ENCODE assay signal across 9 cellular contexts in genomic region chr20:4563534-4563933, GRCh38.
DNase-seq lines count a peak whose midpoint lies in the region; ATAC-seq and TF ChIP-seq lines count a peak whose summit lies in the region.
"Had no signal": no experiment of that assay in that cellular context is flagged by ENCODE, and none has a peak within 500 bp of the region (broad histone marks: within the 10 kb centered on the region; RNA-seq: fewer than 3 reads in every experiment).

No MANE protein-coding gene starts in this region.

- no peaks in the 10 kb centered on the region for H3K4me1 ChIP-seq in Karpas-422 (ENCODE audit: low read length)

- H3K4me1 Mint-ChIP-seq in activated CD4-positive, alpha-beta memory T cell treated with anti-CD3 and anti-CD28 coated beads for 36 hours (ENCODE audit: low read depth) = no peaks in the 10 kb centered on the region

- no peaks in the 10 kb centered on the region for H3K36me3 Mint-ChIP-seq in activated CD4-positive, alpha-beta memory T cell treated with anti-CD3 and anti-CD28 coated beads for 36 hours

- H3K9me3 Mint-ChIP-seq in activated CD4-positive, alpha-beta memory T cell treated with anti-CD3 and anti-CD28 coated beads for 36 hours = no peaks in the 10 kb centered on the region

- H3K27me3 Mint-ChIP-seq in activated CD4-positive, alpha-beta memory T cell treated with anti-CD3 and anti-CD28 coated beads for 36 hours = peaks cover 25% of the 10 kb centered on the region

- no peak overlapping the region for H3K27ac Mint-ChIP-seq in activated CD4-positive, alpha-beta memory T cell treated with anti-CD3 and anti-CD28 coated beads for 36 hours

- 0 out of 2 replicates have a peak, but pooled peaks cover 2% of the 10 kb centered on the region for H3K27me3 ChIP-seq in BJ (ENCODE audit: control insufficient read depth, insufficient read depth, low read length)
- H3K27me3 ChIP-seq in Karpas-422 (ENCODE audit: low read length) = no peaks in the 10 kb centered on the region

- no peaks in the 10 kb centered on the region for H3K9me2 ChIP-seq in Karpas-422 (replicated peaks; ENCODE audit: insufficient read depth, low read length)

- H4K20me1 ChIP-seq in Karpas-422 (ENCODE audit: insufficient read depth, low read depth, low read length) = no peaks in the 10 kb centered on the region

- no peak overlapping the region for H3K27ac ChIP-seq in Karpas-422 (ENCODE audit: low read length)

- H3K9me3 ChIP-seq in Karpas-422 (ENCODE audit: low read length) = no peaks in the 10 kb centered on the region

- intact Hi-C loops in activated CD4-positive, alpha-beta memory T cell treated with anti-CD3 and anti-CD28 coated beads for 36 hours (cut with micrococcal nuclease) = no loop called here

- H3K4me3 Mint-ChIP-seq in activated CD4-positive, alpha-beta memory T cell treated with anti-CD3 and anti-CD28 coated beads for 36 hours = no peak overlapping the region

- no peak for DNase-seq in BJ (ENCODE audit: low read depth)
- peak; percentile 76 for DNase-seq in Karpas-422
- DNase-seq in activated CD4-positive, alpha-beta memory T cell treated with anti-CD3 and anti-CD28 coated beads for 36 hours = peak; percentile 23
- DNase-seq in iris pigment epithelial cell (ENCODE audit: low read depth) = peak; percentile 84
- no peak for DNase-seq in NCI-H2107 treated with DMSO at 0.1 percent for 48 hours (lab: John Stamatoyannopoulos, UW; ENCODE audit: unreplicated experiment)
- no peak for DNase-seq in globus pallidus (ENCODE audit: low spot score)
- DNase-seq: retina had no signal

- no peaks in the 10 kb centered on the region for H3K36me3 ChIP-seq in BJ (ENCODE audit: control insufficient read depth, insufficient read depth, low read length)
- H3K36me3 ChIP-seq in Karpas-422 (ENCODE audit: insufficient read depth, low read length) = no peaks in the 10 kb centered on the region

- ATAC-seq in HG02642 (IDR thresholded peaks at IDR 0.05; ENCODE audit: poor library complexity, unreplicated experiment) (no peak), GM18502 (IDR thresholded peaks at IDR 0.05; ENCODE audit: poor library complexity, unreplicated experiment) (no peak)

- no peaks in the 10 kb centered on the region for H3K79me2 ChIP-seq in Karpas-422 (ENCODE audit: low read length)

- H3K9ac ChIP-seq in Karpas-422 (ENCODE audit: low read length) = no peak overlapping the region

- CTCF ChIA-PET in BJ (lab: Yijun Ruan, JAX) = no interaction called here
- CTCF ChIA-PET in activated CD4-positive, alpha-beta memory T cell treated with anti-CD3 and anti-CD28 coated beads for 36 hours (lab: Charles Lee) = no interaction called here

- H2AFZ ChIP-seq in Karpas-422 (ENCODE audit: low read length) = no peak overlapping the region

- TF ChIP-seq CTCF in BJ (IDR thresholded peaks at IDR 0.05; ENCODE audit: insufficient read depth, low read depth, low read length) = peak; percentile 37; the same call in 1 of the 2 replicates

- H3K4me2 ChIP-seq in Karpas-422 (ENCODE audit: low read depth, low read length, poor library complexity, severe bottlenecking) = no peak overlapping the region

- H3K4me3 ChIP-seq in BJ (ENCODE audit: low read depth, low read length) = no peak overlapping the region
- H3K4me3 ChIP-seq in Karpas-422 (ENCODE audit: low read length) = no peak overlapping the region

- POLR2A ChIA-PET in BJ (lab: Charles Lee) = no interaction called here
- POLR2A ChIA-PET in activated CD4-positive, alpha-beta memory T cell treated with anti-CD3 and anti-CD28 coated beads for 36 hours (lab: Charles Lee) = no interaction called here

Comparison
In these comparisons a context has a peak if more than half of its experiments do, and no peak if none do; other contexts are left out.
1. DNase-seq: peak in Karpas-422 (single experiment), activated CD4-positive, alpha-beta memory T cell treated with anti-CD3 and anti-CD28 coated beads for 36 hours (single experiment) and iris pigment epithelial cell (single experiment); none in BJ (single experiment), NCI-H2107 treated with DMSO at 0.1 percent for 48 hours (single experiment) and globus pallidus (single experiment).